Comparison of ENCODE assay signal across 19 cellular contexts in the genomic region with DNA sequence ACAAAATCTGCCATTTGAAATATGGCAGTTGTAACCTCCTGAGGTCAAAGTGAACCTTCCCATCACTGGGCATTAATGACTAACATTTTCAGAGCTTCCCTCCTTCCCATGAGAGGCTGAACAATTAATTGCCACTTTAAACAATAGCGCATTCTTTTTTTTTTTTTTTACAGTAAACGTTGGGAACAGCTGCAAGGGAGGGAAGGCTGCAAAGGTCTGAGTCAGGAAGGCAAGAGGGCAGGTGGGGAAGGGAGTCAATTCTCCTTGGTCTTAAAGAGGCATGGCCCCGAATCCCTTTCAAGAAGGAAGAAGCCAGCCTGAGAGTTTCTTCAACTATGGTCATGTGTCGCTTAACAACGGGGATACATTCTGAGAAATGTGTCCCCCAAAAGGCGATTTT. TPM values are rescaled to one million over a fixed set of nuclear protein-coding genes. Genes with fewer than 3 reads are reported as not detected.
DNase-seq lines count a peak whose midpoint lies in the region; ATAC-seq, FAIRE-seq and TF ChIP-seq lines count a peak whose summit lies in the region.
"Had no signal": no experiment of that assay in that cellular context is flagged by ENCODE, and none has a peak within 500 bp of the region (broad histone marks: within the 10 kb centered on the region; RNA-seq: fewer than 3 reads in every experiment).

No MANE protein-coding gene starts in this region.

- peak; percentile 8 for DNase-seq in NCI-H2227 (lab: John Stamatoyannopoulos, UW; ENCODE audit: unreplicated experiment)
- no peak for DNase-seq in NCI-H2227 treated with DMSO at 0.1 percent for 48 hours (lab: John Stamatoyannopoulos, UW)
- peak; percentile 86 for DNase-seq in NCI-H2171 treated with DMSO at 0.1 percent for 48 hours (lab: John Stamatoyannopoulos, UW)
- no peak for DNase-seq in left colon
- peak; percentile 48 for DNase-seq in small intestine
- no peak for DNase-seq in SKM-1 (lab: John Stamatoyannopoulos, UW; ENCODE audit: unreplicated experiment)
- DNase-seq in left ventricle myocardium superior = no peak
- DNase-seq in HFFc6 = no peak
- DNase-seq: activated T-cell treated with anti-CD3 and anti-CD28 coated beads, Interleukin-2, amount 50 U/mL, for 1 hour; DMS153; ovary; PC-3; stimulated activated naive B cell treated with anti-CD40 and anti-IgM and Interleukin-4, amounts not matched to agents 10 μg/mL and 1 μg/mL and 100 μg/mL, for 72 hours; tibial artery had no signal

- H3K4me1 ChIP-seq in small intestine (ENCODE audit: control insufficient read depth in 2 of 2, insufficient read depth in 1 of 2, low read depth in 1 of 2, low read length in 1 of 2) = no peaks in the 10 kb centered on the region
- H3K4me1 ChIP-seq: tibial artery had no signal

- H3K4me3 ChIP-seq in small intestine (ENCODE audit: low read depth in 1 of 2, low read length in 2 of 2) = no peak overlapping the region
- H3K4me3 ChIP-seq: BLaER1 treated with 17β-estradiol and CSF1 and Interleukin-3, amounts not matched to agents 10 nM and 100 nM; ovary; tibial artery had no signal

- peaks cover 6% of the 10 kb centered on the region for H3K27me3 Mint-ChIP-seq in HFFc6 (ENCODE audit: insufficient read depth)

- H3K27ac ChIP-seq in small intestine (ENCODE audit: low read depth in 1 of 2, low read length in 1 of 2) = peak overlapping the region in 1 of 2 donors; percentile 52
- H3K27ac ChIP-seq: 22Rv1; BLaER1 treated with 17β-estradiol and CSF1 and Interleukin-3, amounts not matched to agents 10 nM and 100 nM; ovary; tibial artery had no signal

- intact Hi-C loops in left colon (cut with DNase I, micrococcal nuclease) = no loop called here
- intact Hi-C loops in left ventricle myocardium superior (cut with micrococcal nuclease) = no loop called here

- WGBS in small intestine, 3 donors = 26 to 61% (median 40%) methylated on average over 6 of the region's 6 CpGs

- H3K9me3 Mint-ChIP-seq in HFFc6 = no peaks in the 10 kb centered on the region
- H3K9me3 Mint-ChIP-seq: activated naive CD4-positive, alpha-beta T cell treated with anti-CD3 and anti-CD28 coated beads, Interleukin-2, amount 50 U/mL, for 24 hours; IgD-negative memory B cell had no signal

- peak; percentile 7 for ATAC-seq in left colon
- no peak for ATAC-seq in left ventricle myocardium superior
- ATAC-seq: PC-3; stimulated activated naive B cell treated with anti-CD40 and anti-IgM and Interleukin-4, amounts not matched to agents 10 μg/mL and 1 μg/mL and 100 μg/mL, for 72 hours had no signal

- no peaks in the 10 kb centered on the region for H3K36me3 ChIP-seq in small intestine (ENCODE audit: control insufficient read depth in 2 of 2, insufficient read depth in 2 of 2, low read length in 2 of 2)
- H3K36me3 ChIP-seq: BLaER1 treated with 17β-estradiol and CSF1 and Interleukin-3, amounts not matched to agents 10 nM and 100 nM; ovary; tibial artery had no signal

- no peak for TF ChIP-seq CTCF in HFFc6 (IDR thresholded peaks at IDR 0.05)

- no peak overlapping the region for H3K27ac Mint-ChIP-seq in HFFc6
- H3K27ac Mint-ChIP-seq: activated naive CD4-positive, alpha-beta T cell treated with anti-CD3 and anti-CD28 coated beads, Interleukin-2, amount 50 U/mL, for 24 hours; IgD-negative memory B cell; stimulated activated naive B cell treated with anti-CD40 and anti-IgM and Interleukin-4, amounts not matched to agents 10 μg/mL and 1 μg/mL and 100 μg/mL, for 72 hours had no signal

- H3K4me3 Mint-ChIP-seq in HFFc6 = no peak overlapping the region
- H3K4me3 Mint-ChIP-seq: activated naive CD4-positive, alpha-beta T cell treated with anti-CD3 and anti-CD28 coated beads, Interleukin-2, amount 50 U/mL, for 24 hours; stimulated activated naive B cell treated with anti-CD40 and anti-IgM and Interleukin-4, amounts not matched to agents 10 μg/mL and 1 μg/mL and 100 μg/mL, for 72 hours had no signal

- FAIRE-seq in small intestine (lab: Jason Lieb, UNC) = no peak
- FAIRE-seq: keratinocyte had no signal

- H3K4me1 Mint-ChIP-seq in HFFc6 (ENCODE audit: low read depth) = peaks cover 19% of the 10 kb centered on the region

- H3K9me3 ChIP-seq in small intestine (ENCODE audit: control insufficient read depth, low read depth) = no peaks in the 10 kb centered on the region
- H3K9me3 ChIP-seq: ovary, tibial artery had no signal

- H3K36me3 Mint-ChIP-seq in HFFc6 (ENCODE audit: low read depth) = no peaks in the 10 kb centered on the region
- H3K36me3 Mint-ChIP-seq: activated naive CD4-positive, alpha-beta T cell treated with anti-CD3 and anti-CD28 coated beads, Interleukin-2, amount 50 U/mL, for 24 hours; IgD-negative memory B cell had no signal

- H3K27me3 ChIP-seq in small intestine (ENCODE audit: control insufficient read depth in 2 of 2, insufficient read depth in 2 of 2, low read length in 2 of 2) = no peaks in the 10 kb centered on the region
- H3K27me3 ChIP-seq: BLaER1 treated with 17β-estradiol and CSF1 and Interleukin-3, amounts not matched to agents 10 nM and 100 nM; ovary; tibial artery had no signal

RNA-seq across cellular contexts. Expression of gene PLEKHG3, which starts 41.0 kb away (rescaled TPM):
- total RNA-seq in left colon (10 to 100 TPM; 79.3 to 90.1 TPM), left ventricle myocardium superior (22.0 TPM)
- polyA plus RNA-seq in small intestine = 10 to 100 TPM; 12.7 to 18.6 (median 15.6) TPM
- total RNA-seq in HFFc6 (2021; fragmentation: NEBNext Ultra II Directional; extraction: Animal tissue kit (Norgen Biotek cat#: 25700)) = 10 to 100 TPM in 3 of 6 experiments, 1 to 10 TPM in 3; 6.0 to 11.7 (median 9.2) TPM

Comparison
In these comparisons a context has a peak if more than half of its experiments do, and no peak if none do; other contexts are left out.
1. DNase-seq: peak in NCI-H2227 (single experiment), NCI-H2171 treated with DMSO at 0.1 percent for 48 hours (single experiment) and small intestine (single experiment); none in NCI-H2227 treated with DMSO at 0.1 percent for 48 hours (single experiment), left colon (0 of 2), SKM-1 (single experiment), left ventricle myocardium superior (single experiment) and HFFc6 (single experiment).